ENCODE assay signal across 8 cellular contexts in the genomic region with DNA sequence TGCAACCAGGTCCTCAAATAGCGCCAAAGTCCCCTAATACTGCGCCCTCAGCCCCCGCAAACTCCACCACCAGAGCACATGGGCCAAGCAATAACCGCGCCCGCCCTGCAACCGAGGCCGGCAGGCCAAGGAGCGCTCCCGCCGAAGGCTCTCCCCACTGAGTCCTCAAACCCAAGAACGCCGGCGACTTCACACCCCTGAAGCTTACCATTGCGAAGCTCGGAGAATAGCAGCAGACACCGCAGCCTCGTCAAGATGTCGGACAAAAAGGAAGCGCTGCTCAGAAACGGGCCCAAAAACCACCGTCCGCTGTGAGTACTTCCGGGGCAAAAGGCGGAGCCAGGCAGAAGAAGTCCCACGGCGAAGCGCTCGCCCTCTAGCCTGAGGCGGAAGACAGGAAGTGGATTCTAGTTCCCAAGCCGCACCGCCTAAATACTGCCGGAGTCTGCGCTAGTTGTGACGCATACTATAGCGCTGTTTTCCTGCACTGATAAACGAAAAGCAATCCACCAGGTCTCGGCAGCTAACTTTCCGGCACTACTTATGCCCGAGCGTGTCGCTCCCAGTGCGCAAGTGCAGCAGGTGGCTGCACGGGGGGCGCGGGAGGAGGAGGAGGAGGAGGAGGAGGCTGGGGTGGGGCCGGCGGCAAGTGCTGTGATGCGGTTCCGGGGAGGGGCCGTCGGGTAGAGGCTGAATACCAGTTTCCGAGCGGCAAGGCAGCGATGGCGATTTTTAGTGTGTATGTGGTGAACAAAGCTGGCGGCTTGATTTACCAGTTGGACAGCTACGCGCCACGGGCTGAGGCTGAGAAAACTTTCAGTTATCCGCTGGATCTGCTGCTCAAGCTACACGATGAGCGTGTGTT. TPM values are rescaled to one million over a fixed set of nuclear protein-coding genes. Genes with fewer than 3 reads are reported as not detected.
DNase-seq lines count a peak whose midpoint lies in the region; ATAC-seq and TF ChIP-seq lines count a peak whose summit lies in the region.

A gene (minus strand): TSS at position 270 of the 865 bp plus-strand sequence. CDS start 59 bp downstream, at position 211.
A gene with protein sequence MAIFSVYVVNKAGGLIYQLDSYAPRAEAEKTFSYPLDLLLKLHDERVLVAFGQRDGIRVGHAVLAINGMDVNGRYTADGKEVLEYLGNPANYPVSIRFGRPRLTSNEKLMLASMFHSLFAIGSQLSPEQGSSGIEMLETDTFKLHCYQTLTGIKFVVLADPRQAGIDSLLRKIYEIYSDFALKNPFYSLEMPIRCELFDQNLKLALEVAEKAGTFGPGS (plus strand): TSS at position 693 of the 865 bp plus-strand sequence. CDS start 30 bp downstream, at position 723.

- CTCF ChIA-PET in activated B cell treated with CpG ODN at 0.5 μM for 24 hours (lab: Charles Lee): interaction anchor here (0.6 to 1.4 kb wide), 3 partner anchors 13 to 110 kb away, joined by 3 to 4 read pairs (median 3); no protein-coding TSS in a partner anchor

- intact Hi-C loops in activated B cell treated with CpG ODN at 0.5 μM for 24 hours (cut with micrococcal nuclease) (loop anchor here (1.0 to 5.0 kb wide), 10 partner anchors 12 to 226 kb away; a partner anchor contains a TSS), spleen (cut with DNase I; ENCODE audit: low total_unique reads) (no loop called here)

- POLR2A ChIA-PET in activated B cell treated with CpG ODN at 0.5 μM for 24 hours (lab: Charles Lee): interaction anchor here (0.6 to 3.4 kb wide), 27 partner anchors 10 to 582 kb away, joined by 3 to 33 read pairs (median 5); a partner anchor contains a TSS

- ATAC-seq in HG03196 (IDR thresholded peaks at IDR 0.05; ENCODE audit: unreplicated experiment) (peak; percentile 86), activated B cell treated with CpG ODN at 0.5 μM for 24 hours (ENCODE audit: low read depth) (peak; percentile 87)

- peak within 1 kb of the TSS; percentile 100 for H3K27ac Mint-ChIP-seq in activated B cell treated with CpG ODN at 0.5 μM for 24 hours

- peaks cover 0 to 73% (median 52%) of the 10 kb centered on the region in 6 donors for H3K36me3 ChIP-seq in spleen

- no peaks in the 10 kb centered on the region for H3K27me3 Mint-ChIP-seq in activated B cell treated with CpG ODN at 0.5 μM for 24 hours

- H3K27ac ChIP-seq in caudate nucleus (ENCODE audit: low read depth, low read length): peak within 1 kb of the TSS; percentile 99
- H3K27ac ChIP-seq in spleen: peak within 1 kb of the TSS; percentile 89 to 99 (median 98)

- in situ Hi-C loops in GM18951 (cut with MboI; ENCODE audit: low sequenced_read_pairs, unreplicated experiment): no loop called here

- 0 to 2% (median 1%) methylated on average over 45 to 63 of the region's 63 CpGs for WGBS in spleen, 5 donors

- DNase-seq in AG08395 (ENCODE audit: low spot score) (peak; percentile 96), NCI-H345 (lab: John Stamatoyannopoulos, UW) (peak; percentile 97), activated B cell treated with CpG ODN at 0.5 μM for 24 hours (peak; percentile 90), caudate nucleus (lab: John Stamatoyannopoulos, UW) (peak; percentile 83 to 100 (median 97)), inferior parietal cortex (ENCODE audit: extremely low spot score) (peak; percentile 97), spleen (peak; percentile 99)

- peaks cover 79% of the 10 kb centered on the region for H3K36me3 Mint-ChIP-seq in activated B cell treated with CpG ODN at 0.5 μM for 24 hours (ENCODE audit: low read depth)

- H3K9me3 ChIP-seq in spleen: no peaks in the 10 kb centered on the region

- peak within 1 kb of the TSS; percentile 66 to 94 (median 89) for H3K4me3 ChIP-seq in spleen

- H3K4me1 ChIP-seq in spleen: peaks cover 37 to 81% (median 58%) of the 10 kb centered on the region in 6 donors

- no peaks in the 10 kb centered on the region for H3K9me3 Mint-ChIP-seq in activated B cell treated with CpG ODN at 0.5 μM for 24 hours

- TF ChIP-seq CTCF in activated B cell treated with CpG ODN at 0.5 μM for 24 hours (IDR thresholded peaks at IDR 0.05) (no peak), spleen (IDR thresholded peaks at IDR 0.05 in 8 of 11, conservative IDR thresholded peaks at IDR 0.05 in 3 of 11) (peak in 4 of 11 experiments; percentile 20 to 46 (median 37))

- H3K4me1 Mint-ChIP-seq in activated B cell treated with CpG ODN at 0.5 μM for 24 hours: peaks cover 54% of the 10 kb centered on the region

- H3K27me3 ChIP-seq in spleen (replicated peaks in 1 of 7): no peaks in the 10 kb centered on the region

- H3K4me3 Mint-ChIP-seq in activated B cell treated with CpG ODN at 0.5 μM for 24 hours: peak within 1 kb of the TSS; percentile 99

- TF ChIP-seq POLR2A in GM18951 (IDR thresholded peaks at IDR 0.05; ENCODE audit: extremely low read depth, insufficient read depth, insufficient read length) (peak; percentile 91), spleen (IDR thresholded peaks at IDR 0.05) (peak in 1 of 3 donors; percentile 47)

RNA-seq across cellular contexts. Expression of the first gene that starts in this region (rescaled TPM):
- total RNA-seq in activated B cell treated with CpG ODN at 0.5 μM for 24 hours: 2,191 and 2,534 TPM in 2 replicates
- 1,000 to 10,000 TPM in 6 of 7 donors, 100 to 1,000 TPM in 1; 945 to 1,264 (median 1,141) TPM for total RNA-seq in spleen
- polyA plus RNA-seq in spleen: 1,000 to 10,000 TPM; 4,407 to 5,214 (median 4,978) TPM

RNA-seq across cellular contexts. Expression of the second gene that starts in this region (rescaled TPM):
- total RNA-seq in activated B cell treated with CpG ODN at 0.5 μM for 24 hours: 56.8 and 60.1 TPM in 2 replicates
- total RNA-seq in spleen: 10 to 100 TPM; 43.0 to 61.8 (median 54.4) TPM
- 10 to 100 TPM; 33.1 to 53.0 (median 47.6) TPM for polyA plus RNA-seq in spleen

Comparison
In these comparisons a context has a peak if more than half of its experiments do, and no peak if none do; other contexts are left out.
1. Peak in every context shown above with its lines: DNase-seq, ATAC-seq, H3K4me3 ChIP-seq and H3K27ac ChIP-seq.